In genomic region chr4:110439226-110439625, GRCh38 we compare ENCODE assay signal across 1 cellular context. TPM values are rescaled to one million over a fixed set of nuclear protein-coding genes. Genes with fewer than 3 reads are reported as not detected.
"Had no signal": no experiment of that assay in that cellular context is flagged by ENCODE, and none has a peak within 500 bp of the region (broad histone marks: within the 10 kb centered on the region; RNA-seq: fewer than 3 reads in every experiment).

No MANE protein-coding gene starts in this region.

RNA-seq across cellular contexts. Expression of gene ENPEP, which starts 36.7 kb away (rescaled TPM):
- total RNA-seq: MCF 10A had no signal
